Comparison of ENCODE assay signal across 1 cellular context in genomic region chr3:59115355-59116136, GRCh38.
TF ChIP-seq lines count a peak whose summit lies in the region.

No MANE protein-coding gene starts in this region.

TF ChIP-seq in GM23338, 12 proteins besides CTCF, POLR2A, EP300 and RAD21 (continued from another document):
- TF ChIP-seq CREB1 (CRISPR knock-in tag; IDR thresholded peaks at IDR 0.05; ENCODE audit: low read depth), result no peak
- TF ChIP-seq REST (IDR thresholded peaks at IDR 0.05; ENCODE audit: unreplicated experiment), result no peak
- TF ChIP-seq POLR2AphosphoS5 (IDR thresholded peaks at IDR 0.05; ENCODE audit: low read depth), result no peak
- no peak for TF ChIP-seq JUNB (IDR thresholded peaks at IDR 0.05; ENCODE audit: unreplicated experiment)
TF ChIP-seq in GM23338: peak in this region for 0.
